ENCODE assay signal across 1 cellular context in genomic region chr3:138230525-138230924, GRCh38.
A peak's percentile ranks its signal among the peaks of the same experiment; 100 is the strongest.
TF ChIP-seq lines count a peak whose summit lies in the region.

No MANE protein-coding gene starts in this region.

TF ChIP-seq in GM12878, 131 proteins besides CTCF, POLR2A, EP300 and RAD21 (continued from another document):
- TF ChIP-seq ZBTB4 (CRISPR knock-in tag; IDR thresholded peaks at IDR 0.05), result no peak
- TF ChIP-seq ESRRA (IDR thresholded peaks at IDR 0.05; ENCODE audit: low read length), result no peak
- 0 out of 2 replicates have a peak, but pooled peaks have one; percentile 33 for TF ChIP-seq FOXM1 (IDR thresholded peaks at IDR 0.05; ENCODE audit: low read depth, low read length)
- no peak for TF ChIP-seq TBL1XR1 (IDR thresholded peaks at IDR 0.05; ENCODE audit: low read depth, low read length)
- TF ChIP-seq E4F1 (IDR thresholded peaks at IDR 0.05; ENCODE audit: borderline replicate concordance, partially characterized antibody), result no peak
- no peak for TF ChIP-seq CHD2 (IDR thresholded peaks at IDR 0.05; ENCODE audit: borderline replicate concordance, low read depth, low read length)
- TF ChIP-seq JUNB (IDR thresholded peaks at IDR 0.05), result peak; percentile 89
- TF ChIP-seq EZH2 (IDR thresholded peaks at IDR 0.05; ENCODE audit: borderline replicate concordance, control insufficient read depth, low read depth, low read length), result no peak
- TF ChIP-seq NFIC (IDR thresholded peaks at IDR 0.05; ENCODE audit: low read depth, low read length), result peak; percentile 60; the same call in 1 of the 2 replicates
- no peak for TF ChIP-seq FOS (IDR thresholded peaks at IDR 0.05; ENCODE audit: borderline replicate concordance, extremely low read depth, insufficient read length)
- no peak for TF ChIP-seq KLF5 (IDR thresholded peaks at IDR 0.05; ENCODE audit: partially characterized antibody)
- peak; percentile 27; the same call in 1 of the 2 replicates for TF ChIP-seq RUNX3 (IDR thresholded peaks at IDR 0.05; ENCODE audit: low read length)
